In genomic region chr5:93273176-93273575, GRCh38 we compare ENCODE assay signal across 14 cellular contexts.
DNase-seq lines count a peak whose midpoint lies in the region; ATAC-seq lines count a peak whose summit lies in the region.
"Had no signal": no experiment of that assay in that cellular context is flagged by ENCODE, and none has a peak within 500 bp of the region (broad histone marks: within the 10 kb centered on the region; RNA-seq: fewer than 3 reads in every experiment).

No MANE protein-coding gene starts in this region.

- in situ Hi-C loops in ACHN (cut with HindIII; ENCODE audit: low pct_ligation_motif_present, low pct_unique_long_range_greater_than_20kb, low sequenced_read_pairs), result no loop called here

- H3K27ac Mint-ChIP-seq in activated CD8-positive, alpha-beta memory T cell treated with anti-CD3 and anti-CD28 coated beads, Interleukin-2, amount 10 ng/mL, durations not matched to agents 7 days and 5 days, result no peak overlapping the region
- H3K27ac Mint-ChIP-seq: activated naive CD8-positive, alpha-beta T cell treated with anti-CD3 and anti-CD28 coated beads, Interleukin-2, amount 10 ng/mL, durations not matched to agents 7 days and 5 days; memory B cell; stimulated activated naive CD8-positive, alpha-beta T cell treated with anti-CD3 and anti-CD28 coated beads, Interleukin-15, amount 100 ng/mL, for 72 hours had no signal

- CTCF ChIA-PET in activated CD8-positive, alpha-beta memory T cell treated with anti-CD3 and anti-CD28 coated beads, Interleukin-2, amount 10 ng/mL, durations not matched to agents 7 days and 5 days (lab: Charles Lee), result no interaction called here

- no peaks in the 10 kb centered on the region for H3K36me3 Mint-ChIP-seq in activated CD8-positive, alpha-beta memory T cell treated with anti-CD3 and anti-CD28 coated beads, Interleukin-2, amount 10 ng/mL, durations not matched to agents 7 days and 5 days
- H3K36me3 Mint-ChIP-seq: activated naive CD8-positive, alpha-beta T cell treated with anti-CD3 and anti-CD28 coated beads, Interleukin-2, amount 10 ng/mL, durations not matched to agents 7 days and 5 days; memory B cell had no signal

- DNase-seq in ACHN (peak; percentile 3), HT1080 (ENCODE audit: low read depth) (peak; percentile 76), astrocyte of the hippocampus (ENCODE audit: low read depth, low spot score) (peak; percentile 61), glomerular visceral epithelial cell (ENCODE audit: extremely low spot score) (peak; percentile 73), COR-L47 (lab: John Stamatoyannopoulos, UW) (no peak)
- DNase-seq in activated CD8-positive, alpha-beta memory T cell treated with anti-CD3 and anti-CD28 coated beads, Interleukin-2, amount 10 ng/mL, durations not matched to agents 7 days and 5 days, result no peak
- DNase-seq in activated effector memory CD4-positive, alpha-beta T cell treated with anti-CD3 and anti-CD28 coated beads, Interleukin-2, amount 50 U/mL, for 16 hours, result no peak
- DNase-seq: activated CD8-positive, alpha-beta memory T cell treated with anti-CD3 and anti-CD28 coated beads, Interleukin-2, amount 50 U/mL, for 4 hours; activated naive CD8-positive, alpha-beta T cell treated with anti-CD3 and anti-CD28 coated beads, Interleukin-2, amount 10 ng/mL, durations not matched to agents 7 days and 5 days; Calu3; NCI-H1105 treated with DMSO at 0.1 percent for 48 hours; stimulated activated naive CD8-positive, alpha-beta T cell treated with anti-CD3 and anti-CD28 coated beads, Interleukin-15, amount 100 ng/mL, for 72 hours had no signal

- H3K27me3 Mint-ChIP-seq in activated CD8-positive, alpha-beta memory T cell treated with anti-CD3 and anti-CD28 coated beads, Interleukin-2, amount 10 ng/mL, durations not matched to agents 7 days and 5 days, result no peaks in the 10 kb centered on the region
- H3K27me3 Mint-ChIP-seq: activated naive CD8-positive, alpha-beta T cell treated with anti-CD3 and anti-CD28 coated beads, Interleukin-2, amount 10 ng/mL, durations not matched to agents 7 days and 5 days; memory B cell; stimulated activated naive CD8-positive, alpha-beta T cell treated with anti-CD3 and anti-CD28 coated beads, Interleukin-15, amount 100 ng/mL, for 72 hours had no signal

- no peak for ATAC-seq in activated CD8-positive, alpha-beta memory T cell treated with anti-CD3 and anti-CD28 coated beads, Interleukin-2, amount 10 ng/mL, durations not matched to agents 7 days and 5 days
- no peak for ATAC-seq in GM18870 (IDR thresholded peaks at IDR 0.05; ENCODE audit: unreplicated experiment)
- ATAC-seq: stimulated activated naive CD8-positive, alpha-beta T cell treated with anti-CD3 and anti-CD28 coated beads, Interleukin-15, amount 100 ng/mL, for 72 hours had no signal

- H3K4me1 Mint-ChIP-seq in activated CD8-positive, alpha-beta memory T cell treated with anti-CD3 and anti-CD28 coated beads, Interleukin-2, amount 10 ng/mL, durations not matched to agents 7 days and 5 days, result no peaks in the 10 kb centered on the region
- H3K4me1 Mint-ChIP-seq: activated naive CD8-positive, alpha-beta T cell treated with anti-CD3 and anti-CD28 coated beads, Interleukin-2, amount 10 ng/mL, durations not matched to agents 7 days and 5 days; memory B cell; stimulated activated naive CD8-positive, alpha-beta T cell treated with anti-CD3 and anti-CD28 coated beads, Interleukin-15, amount 100 ng/mL, for 72 hours had no signal

- no peak overlapping the region for H3K4me3 Mint-ChIP-seq in activated CD8-positive, alpha-beta memory T cell treated with anti-CD3 and anti-CD28 coated beads, Interleukin-2, amount 10 ng/mL, durations not matched to agents 7 days and 5 days
- H3K4me3 Mint-ChIP-seq: activated naive CD8-positive, alpha-beta T cell treated with anti-CD3 and anti-CD28 coated beads, Interleukin-2, amount 10 ng/mL, durations not matched to agents 7 days and 5 days; memory B cell; stimulated activated naive CD8-positive, alpha-beta T cell treated with anti-CD3 and anti-CD28 coated beads, Interleukin-15, amount 100 ng/mL, for 72 hours had no signal

- H3K9me3 Mint-ChIP-seq in activated CD8-positive, alpha-beta memory T cell treated with anti-CD3 and anti-CD28 coated beads, Interleukin-2, amount 10 ng/mL, durations not matched to agents 7 days and 5 days (ENCODE audit: low read depth), result peaks cover 4% of the 10 kb centered on the region

Comparison
In these comparisons a context has a peak if more than half of its experiments do, and no peak if none do; other contexts are left out.
1. DNase-seq: peak in ACHN (single experiment), HT1080 (single experiment), astrocyte of the hippocampus (single experiment) and glomerular visceral epithelial cell (single experiment); none in activated CD8-positive, alpha-beta memory T cell treated with anti-CD3 and anti-CD28 coated beads, Interleukin-2, amount 10 ng/mL, durations not matched to agents 7 days and 5 days (single experiment), COR-L47 (single experiment) and activated effector memory CD4-positive, alpha-beta T cell treated with anti-CD3 and anti-CD28 coated beads, Interleukin-2, amount 50 U/mL, for 16 hours (single experiment).